ENCODE assay signal across 34 cellular contexts in genomic region chr17:69916761-69917160, GRCh38.
"Had no signal": no experiment of that assay in that cellular context is flagged by ENCODE, and none has a peak within 500 bp of the region (broad histone marks: within the 10 kb centered on the region; RNA-seq: fewer than 3 reads in every experiment).

No MANE protein-coding gene starts in this region.

- H3K4me3 Mint-ChIP-seq: activated CD4-positive, alpha-beta memory T cell treated with anti-CD3 and anti-CD28 coated beads for 36 hours; activated CD4-positive, alpha-beta T cell treated with anti-CD3 and anti-CD28 coated beads for 36 hours; activated CD4-positive, alpha-beta T cell treated with anti-CD3 and anti-CD28 coated beads, Interleukin-2, amount 10 ng/mL, durations not matched to agents 24 days and 14 days; activated CD8-positive, alpha-beta memory T cell treated with anti-CD3 and anti-CD28 coated beads, Interleukin-2, amount 10 ng/mL, durations not matched to agents 7 days and 5 days; activated CD8-positive, alpha-beta T cell treated with anti-CD3 and anti-CD28 coated beads, Interleukin-2, amount 10 ng/mL, durations not matched to agents 7 days and 5 days; activated naive CD4-positive, alpha-beta T cell treated with anti-CD3 and anti-CD28 coated beads for 36 hours; activated naive CD4-positive, alpha-beta T cell treated with anti-CD3 and anti-CD28 coated beads, Interleukin-2, amount 50 U/mL, for 24 hours; activated naive CD8-positive, alpha-beta T cell treated with anti-CD3 and anti-CD28 coated beads for 36 hours; activated naive CD8-positive, alpha-beta T cell treated with anti-CD3 and anti-CD28 coated beads, Interleukin-2, amount 50 U/mL, for 24 hours; activated T-helper 1 cell treated with anti-CD3 and anti-CD28 coated beads, Interleukin-12 subunit alpha, Interleukin-12 subunit beta, Interleukin-2, Interleukin-4 antibody, amounts not matched to agents 30 ng/mL and 10 ng/mL and 1 ng/mL, durations not matched to agents 14 hours and 24 hours and 36 hours; brain; dendritic cell treated with granulocyte-macrophage colony-stimulating factor and Interleukin-4, amounts not matched to agents 40 ng/mL and 50 ng/mL, for 4 days; endodermal cell had no signal

- H3K36me3 Mint-ChIP-seq: activated CD4-positive, alpha-beta memory T cell treated with anti-CD3 and anti-CD28 coated beads for 36 hours; activated CD8-positive, alpha-beta memory T cell treated with anti-CD3 and anti-CD28 coated beads, Interleukin-2, amount 10 ng/mL, durations not matched to agents 7 days and 5 days; activated naive CD4-positive, alpha-beta T cell treated with anti-CD3 and anti-CD28 coated beads, Interleukin-2, amount 50 U/mL, for 24 hours; activated naive CD8-positive, alpha-beta T cell treated with anti-CD3 and anti-CD28 coated beads for 36 hours; brain had no signal

- DNase-seq: activated CD4-positive, alpha-beta memory T cell treated with anti-CD3 and anti-CD28 coated beads for 36 hours; activated CD4-positive, alpha-beta T cell treated with anti-CD3 and anti-CD28 coated beads for 36 hours; activated CD4-positive, alpha-beta T cell treated with anti-CD3 and anti-CD28 coated beads, Interleukin-2, amount 10 ng/mL, durations not matched to agents 24 days and 14 days; activated CD4-positive, CD25-positive, alpha-beta regulatory T cell; activated CD4-positive, CD25-positive, alpha-beta regulatory T cell treated with anti-CD3 and anti-CD28 coated beads, Interleukin-2, amount 50 U/mL, for 72 hours; activated CD8-positive, alpha-beta memory T cell treated with anti-CD3 and anti-CD28 coated beads, Interleukin-2, amount 10 ng/mL, durations not matched to agents 7 days and 5 days; activated CD8-positive, alpha-beta memory T cell treated with anti-CD3 and anti-CD28 coated beads, Interleukin-2, amount 50 U/mL, for 4 hours; activated CD8-positive, alpha-beta T cell treated with anti-CD3 and anti-CD28 coated beads, Interleukin-2, amount 10 ng/mL, durations not matched to agents 7 days and 5 days; activated effector memory CD4-positive, alpha-beta T cell treated with anti-CD3 and anti-CD28 coated beads, Interleukin-2, amount 50 U/mL, for 16 hours; activated naive CD4-positive, alpha-beta T cell treated with anti-CD3 and anti-CD28 coated beads for 36 hours; activated naive CD8-positive, alpha-beta T cell treated with anti-CD3 and anti-CD28 coated beads for 36 hours; activated naive CD8-positive, alpha-beta T cell treated with anti-CD3 and anti-CD28 coated beads, Interleukin-2, amount 50 U/mL, for 24 hours; activated T-cell treated with anti-CD3 and anti-CD28 coated beads, Interleukin-2, amount 50 U/mL, for 1 hour; activated T-cell treated with anti-CD3 and anti-CD28 coated beads, Interleukin-2, amount 50 U/mL, for 48 hours; adrenal gland; amygdala; aorta; central memory CD4-positive, alpha-beta T cell; cerebellar nuclear complex; dorsolateral prefrontal cortex; effector memory CD4-positive, alpha-beta T cell; endodermal cell; foreskin fibroblast; gastrocnemius medialis; T-helper 2 cell had no signal

- H3K27ac Mint-ChIP-seq: activated CD4-positive, alpha-beta memory T cell treated with anti-CD3 and anti-CD28 coated beads for 36 hours; activated CD4-positive, alpha-beta T cell treated with anti-CD3 and anti-CD28 coated beads for 36 hours; activated CD4-positive, alpha-beta T cell treated with anti-CD3 and anti-CD28 coated beads, Interleukin-2, amount 10 ng/mL, durations not matched to agents 24 days and 14 days; activated CD8-positive, alpha-beta memory T cell treated with anti-CD3 and anti-CD28 coated beads, Interleukin-2, amount 10 ng/mL, durations not matched to agents 7 days and 5 days; activated CD8-positive, alpha-beta T cell treated with anti-CD3 and anti-CD28 coated beads, Interleukin-2, amount 10 ng/mL, durations not matched to agents 7 days and 5 days; activated naive CD4-positive, alpha-beta T cell treated with anti-CD3 and anti-CD28 coated beads for 36 hours; activated naive CD4-positive, alpha-beta T cell treated with anti-CD3 and anti-CD28 coated beads, Interleukin-2, amount 50 U/mL, for 24 hours; activated naive CD8-positive, alpha-beta T cell treated with anti-CD3 and anti-CD28 coated beads for 36 hours; activated naive CD8-positive, alpha-beta T cell treated with anti-CD3 and anti-CD28 coated beads, Interleukin-2, amount 50 U/mL, for 24 hours; activated T-helper 1 cell treated with anti-CD3 and anti-CD28 coated beads, Interleukin-12 subunit alpha, Interleukin-12 subunit beta, Interleukin-2, Interleukin-4 antibody, amounts not matched to agents 30 ng/mL and 10 ng/mL and 1 ng/mL, durations not matched to agents 14 hours and 24 hours and 36 hours; activated T-helper 2 cell treated with anti-CD3 and anti-CD28 coated beads, Interferon-gamma antibody, Interleukin-2, Interleukin-4, amounts not matched to agents 10 μg/mL and 5 μg/mL and 100 μg/mL, durations not matched to agents 14 hours and 24 hours and 36 hours; brain; dendritic cell treated with granulocyte-macrophage colony-stimulating factor and Interleukin-4, amounts not matched to agents 40 ng/mL and 50 ng/mL, for 4 days; endodermal cell had no signal

- H3K9me3 Mint-ChIP-seq: activated CD4-positive, alpha-beta T cell treated with anti-CD3 and anti-CD28 coated beads, Interleukin-2, amount 10 ng/mL, durations not matched to agents 24 days and 14 days; dendritic cell treated with granulocyte-macrophage colony-stimulating factor and Interleukin-4, amounts not matched to agents 40 ng/mL and 50 ng/mL, for 4 days had no signal

- H3K4me3 ChIP-seq: adrenal gland, breast epithelium, cardiac muscle cell, coronary artery, dorsolateral prefrontal cortex, gastrocnemius medialis had no signal

- H3K27me3 Mint-ChIP-seq: activated CD4-positive, alpha-beta memory T cell treated with anti-CD3 and anti-CD28 coated beads for 36 hours; activated CD4-positive, alpha-beta T cell treated with anti-CD3 and anti-CD28 coated beads for 36 hours; activated CD4-positive, alpha-beta T cell treated with anti-CD3 and anti-CD28 coated beads, Interleukin-2, amount 10 ng/mL, durations not matched to agents 24 days and 14 days; activated CD8-positive, alpha-beta memory T cell treated with anti-CD3 and anti-CD28 coated beads, Interleukin-2, amount 10 ng/mL, durations not matched to agents 7 days and 5 days; activated naive CD4-positive, alpha-beta T cell treated with anti-CD3 and anti-CD28 coated beads, Interleukin-2, amount 50 U/mL, for 24 hours; activated naive CD8-positive, alpha-beta T cell treated with anti-CD3 and anti-CD28 coated beads, Interleukin-2, amount 50 U/mL, for 24 hours; brain; dendritic cell treated with granulocyte-macrophage colony-stimulating factor and Interleukin-4, amounts not matched to agents 40 ng/mL and 50 ng/mL, for 4 days had no signal

- ATAC-seq: activated CD4-positive, alpha-beta T cell treated with anti-CD3 and anti-CD28 coated beads for 36 hours; activated CD8-positive, alpha-beta memory T cell treated with anti-CD3 and anti-CD28 coated beads, Interleukin-2, amount 10 ng/mL, durations not matched to agents 7 days and 5 days; activated CD8-positive, alpha-beta T cell treated with anti-CD3 and anti-CD28 coated beads, Interleukin-2, amount 10 ng/mL, durations not matched to agents 7 days and 5 days; activated naive CD8-positive, alpha-beta T cell treated with anti-CD3 and anti-CD28 coated beads, Interleukin-2, amount 50 U/mL, for 24 hours; esophagus mucosa; gastrocnemius medialis had no signal

- H3K4me1 Mint-ChIP-seq: activated CD4-positive, alpha-beta T cell treated with anti-CD3 and anti-CD28 coated beads for 36 hours; activated CD4-positive, alpha-beta T cell treated with anti-CD3 and anti-CD28 coated beads, Interleukin-2, amount 10 ng/mL, durations not matched to agents 24 days and 14 days; activated CD8-positive, alpha-beta memory T cell treated with anti-CD3 and anti-CD28 coated beads, Interleukin-2, amount 10 ng/mL, durations not matched to agents 7 days and 5 days; activated naive CD4-positive, alpha-beta T cell treated with anti-CD3 and anti-CD28 coated beads, Interleukin-2, amount 50 U/mL, for 24 hours; activated naive CD8-positive, alpha-beta T cell treated with anti-CD3 and anti-CD28 coated beads for 36 hours; activated naive CD8-positive, alpha-beta T cell treated with anti-CD3 and anti-CD28 coated beads, Interleukin-2, amount 50 U/mL, for 24 hours; endodermal cell had no signal
